Comparison of ENCODE assay signal across 10 cellular contexts in genomic region chr4:147825451-147826287, GRCh38.
DNase-seq lines count a peak whose midpoint lies in the region; ATAC-seq, FAIRE-seq and TF ChIP-seq lines count a peak whose summit lies in the region.
"Had no signal": no experiment of that assay in that cellular context is flagged by ENCODE, and none has a peak within 500 bp of the region (broad histone marks: within the 10 kb centered on the region; RNA-seq: fewer than 3 reads in every experiment).

No MANE protein-coding gene starts in this region.

- H3K27ac Mint-ChIP-seq in activated CD4-positive, alpha-beta memory T cell treated with anti-CD3 and anti-CD28 coated beads for 36 hours, result no peak overlapping the region
- H3K27ac Mint-ChIP-seq: activated naive CD4-positive, alpha-beta T cell treated with anti-CD3 and anti-CD28 coated beads, Interleukin-2, amount 10 ng/mL, durations not matched to agents 7 days and 5 days had no signal

- no peaks in the 10 kb centered on the region for H4K20me1 ChIP-seq in endothelial cell of umbilical vein (replicated peaks; ENCODE audit: control insufficient read depth, extremely low read depth, insufficient read depth, low read length)

- H3K4me1 ChIP-seq in ACC112 (ENCODE audit: control insufficient read depth, insufficient read depth, low read length, unreplicated experiment), result peaks cover 57% of the 10 kb centered on the region
- peaks cover 32% of the 10 kb centered on the region for H3K4me1 ChIP-seq in endothelial cell of umbilical vein (ENCODE audit: control insufficient read depth, extremely low read depth, insufficient read depth, low read length)

- H3K36me3 Mint-ChIP-seq in activated CD4-positive, alpha-beta memory T cell treated with anti-CD3 and anti-CD28 coated beads for 36 hours, result peaks cover 3% of the 10 kb centered on the region

- H3K9me1 ChIP-seq in endothelial cell of umbilical vein (replicated peaks; ENCODE audit: control insufficient read depth, extremely low read depth, insufficient read depth, low read length), result no peaks in the 10 kb centered on the region

- POLR2A ChIA-PET in endothelial cell of umbilical vein (lab: Charles Lee), result no interaction called here
- POLR2A ChIA-PET in activated CD4-positive, alpha-beta memory T cell treated with anti-CD3 and anti-CD28 coated beads for 36 hours (lab: Charles Lee), result no interaction called here

- TF ChIP-seq POLR2A in endothelial cell of umbilical vein (IDR thresholded peaks at IDR 0.05; ENCODE audit: low read depth, low read length), result no peak

- H3K79me2 ChIP-seq in ACC112 (ENCODE audit: control insufficient read depth, insufficient read depth, low read length, unreplicated experiment), result no peaks in the 10 kb centered on the region
- H3K79me2 ChIP-seq in endothelial cell of umbilical vein (ENCODE audit: control insufficient read depth, insufficient read depth, low read length), result peaks cover 3% of the 10 kb centered on the region

- BruUV-seq in endothelial cell of umbilical vein (replicated peaks; lab: Mats Ljungman, UMichigan), result no TSS peak

- H3K9me3 Mint-ChIP-seq in activated CD4-positive, alpha-beta memory T cell treated with anti-CD3 and anti-CD28 coated beads for 36 hours, result no peaks in the 10 kb centered on the region
- H3K9me3 Mint-ChIP-seq: activated naive CD4-positive, alpha-beta T cell treated with anti-CD3 and anti-CD28 coated beads, Interleukin-2, amount 10 ng/mL, durations not matched to agents 7 days and 5 days had no signal

- no peaks in the 10 kb centered on the region for H3K27me3 Mint-ChIP-seq in activated CD4-positive, alpha-beta memory T cell treated with anti-CD3 and anti-CD28 coated beads for 36 hours
- H3K27me3 Mint-ChIP-seq: activated naive CD4-positive, alpha-beta T cell treated with anti-CD3 and anti-CD28 coated beads, Interleukin-2, amount 10 ng/mL, durations not matched to agents 7 days and 5 days had no signal

- H3K36me3 ChIP-seq in ACC112 (ENCODE audit: insufficient read depth, low read length), result no peaks in the 10 kb centered on the region
- H3K36me3 ChIP-seq in endothelial cell of umbilical vein (ENCODE audit: control insufficient read depth in 2 of 2, extremely low read depth in 1 of 2, insufficient read depth in 2 of 2, low read length in 2 of 2), result no peaks in the 10 kb centered on the region

- dilution Hi-C loops in endothelial cell of umbilical vein (cut with MboI; ENCODE audit: extremely low pct_ligation_motif_present, low sequenced_read_pairs), result no loop called here

- no peak overlapping the region for H3K4me2 ChIP-seq in endothelial cell of umbilical vein (ENCODE audit: insufficient read depth, low read length)

- no peaks in the 10 kb centered on the region for H3K9me3 ChIP-seq in endothelial cell of umbilical vein (replicated peaks; ENCODE audit: control insufficient read depth, insufficient read depth, low read length)

- no peak for TF ChIP-seq CTCF in endothelial cell of umbilical vein (IDR thresholded peaks at IDR 0.05; ENCODE audit: extremely low read depth in 1 of 2, insufficient read depth in 1 of 2, low read depth in 1 of 2, low read length in 2 of 2)

- peak overlapping the region; percentile 68 for H3K27ac ChIP-seq in ACC112 (ENCODE audit: low read depth, low read length)
- no peak overlapping the region for H3K27ac ChIP-seq in endothelial cell of umbilical vein (ENCODE audit: insufficient read depth, low read depth, low read length)

- H3K9ac ChIP-seq in endothelial cell of umbilical vein (replicated peaks; ENCODE audit: extremely low read depth, insufficient read depth, low read length), result no peak overlapping the region

- intact Hi-C loops in endothelial cell of umbilical vein (cut with micrococcal nuclease), result no loop called here
- intact Hi-C loops in activated CD4-positive, alpha-beta memory T cell treated with anti-CD3 and anti-CD28 coated beads for 36 hours (cut with micrococcal nuclease), result no loop called here

- H3K4me1 Mint-ChIP-seq in activated CD4-positive, alpha-beta memory T cell treated with anti-CD3 and anti-CD28 coated beads for 36 hours (ENCODE audit: low read depth), result peaks cover 4% of the 10 kb centered on the region
- H3K4me1 Mint-ChIP-seq: activated naive CD4-positive, alpha-beta T cell treated with anti-CD3 and anti-CD28 coated beads, Interleukin-2, amount 10 ng/mL, durations not matched to agents 7 days and 5 days had no signal

- CTCF ChIA-PET in endothelial cell of umbilical vein (lab: Charles Lee), result interaction anchor here (1.5 to 7.1 kb wide), 2 partner anchors 41 to 113 kb away, joined by 3 to 30 read pairs; no protein-coding TSS in a partner anchor
- CTCF ChIA-PET in activated CD4-positive, alpha-beta memory T cell treated with anti-CD3 and anti-CD28 coated beads for 36 hours (lab: Charles Lee), result interaction anchor here (1.7 kb wide), 1 partner anchor 41 kb away, joined by 7 read pairs; no protein-coding TSS in a partner anchor

- H3K27me3 ChIP-seq in ACC112 (ENCODE audit: insufficient read depth, low read length), result no peaks in the 10 kb centered on the region
- H3K27me3 ChIP-seq in endothelial cell of umbilical vein (ENCODE audit: control insufficient read depth in 2 of 2, insufficient read depth in 2 of 2, low read length in 2 of 2), result no peaks in the 10 kb centered on the region

- DNase-seq in NCI-H2029 (lab: John Stamatoyannopoulos, UW) (peak; percentile 10), endothelial cell of umbilical vein (ENCODE audit: low read depth, low spot score) (peak; percentile 67), myocyte (ENCODE audit: low read depth) (peak; percentile 49), NCI-H1105 (lab: John Stamatoyannopoulos, UW) (no peak), superior temporal gyrus (ENCODE audit: extremely low spot score) (no peak)
- DNase-seq in activated CD4-positive, alpha-beta memory T cell treated with anti-CD3 and anti-CD28 coated beads for 36 hours, result no peak
- DNase-seq: activated naive CD4-positive, alpha-beta T cell treated with anti-CD3 and anti-CD28 coated beads, Interleukin-2, amount 10 ng/mL, durations not matched to agents 7 days and 5 days; NCI-H2227 treated with DMSO at 0.1 percent for 48 hours had no signal

- H3K4me3 ChIP-seq in ACC112 (ENCODE audit: low read depth, low read length) (no peak overlapping the region), endothelial cell of umbilical vein (replicated peaks in 1 of 3; ENCODE audit: insufficient read depth in 1 of 3, low read depth in 1 of 3, low read length in 3 of 3) (no peak overlapping the region)

- peak; percentile 40 for FAIRE-seq in endothelial cell of umbilical vein (lab: Jason Lieb, UNC)

- H3K4me3 Mint-ChIP-seq in activated CD4-positive, alpha-beta memory T cell treated with anti-CD3 and anti-CD28 coated beads for 36 hours, result no peak overlapping the region
- H3K4me3 Mint-ChIP-seq: activated naive CD4-positive, alpha-beta T cell treated with anti-CD3 and anti-CD28 coated beads, Interleukin-2, amount 10 ng/mL, durations not matched to agents 7 days and 5 days had no signal

- H2AFZ ChIP-seq in ACC112 (ENCODE audit: low read length, unreplicated experiment) (no peak overlapping the region), endothelial cell of umbilical vein (ENCODE audit: low read depth, low read length) (no peak overlapping the region)

- no peak for ATAC-seq in GM19463 (IDR thresholded peaks at IDR 0.05; ENCODE audit: unreplicated experiment)

TF ChIP-seq in endothelial cell of umbilical vein, 7 proteins besides CTCF, POLR2A, EP300 and RAD21:
- TF ChIP-seq, protein P1, sequence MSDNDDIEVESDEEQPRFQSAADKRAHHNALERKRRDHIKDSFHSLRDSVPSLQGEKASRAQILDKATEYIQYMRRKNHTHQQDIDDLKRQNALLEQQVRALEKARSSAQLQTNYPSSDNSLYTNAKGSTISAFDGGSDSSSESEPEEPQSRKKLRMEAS (IDR thresholded peaks at IDR 0.05; ENCODE audit: insufficient read depth, insufficient read length), result no peak
- TF ChIP-seq GATA2 (IDR thresholded peaks at IDR 0.05; ENCODE audit: insufficient read depth, insufficient read length, low read depth, low read length), result no peak
- TF ChIP-seq POLR2AphosphoS5 (IDR thresholded peaks at IDR 0.05; ENCODE audit: insufficient read depth, low read depth, low read length), result no peak
- no peak for TF ChIP-seq FOS (IDR thresholded peaks at IDR 0.05; ENCODE audit: borderline replicate concordance, insufficient read depth, low read length)
- no peak for TF ChIP-seq MYC (IDR thresholded peaks at IDR 0.05; ENCODE audit: low read depth, low read length)
- no peak for TF ChIP-seq JUN (IDR thresholded peaks at IDR 0.05; ENCODE audit: borderline replicate concordance, insufficient read depth, insufficient read length, low read depth)

Comparison
In these comparisons a context has a peak if more than half of its experiments do, and no peak if none do; other contexts are left out.
1. DNase-seq: peak in NCI-H2029 (single experiment), endothelial cell of umbilical vein (single experiment) and myocyte (single experiment); none in NCI-H1105 (single experiment), superior temporal gyrus (single experiment) and activated CD4-positive, alpha-beta memory T cell treated with anti-CD3 and anti-CD28 coated beads for 36 hours (single experiment).